In the genomic region with DNA sequence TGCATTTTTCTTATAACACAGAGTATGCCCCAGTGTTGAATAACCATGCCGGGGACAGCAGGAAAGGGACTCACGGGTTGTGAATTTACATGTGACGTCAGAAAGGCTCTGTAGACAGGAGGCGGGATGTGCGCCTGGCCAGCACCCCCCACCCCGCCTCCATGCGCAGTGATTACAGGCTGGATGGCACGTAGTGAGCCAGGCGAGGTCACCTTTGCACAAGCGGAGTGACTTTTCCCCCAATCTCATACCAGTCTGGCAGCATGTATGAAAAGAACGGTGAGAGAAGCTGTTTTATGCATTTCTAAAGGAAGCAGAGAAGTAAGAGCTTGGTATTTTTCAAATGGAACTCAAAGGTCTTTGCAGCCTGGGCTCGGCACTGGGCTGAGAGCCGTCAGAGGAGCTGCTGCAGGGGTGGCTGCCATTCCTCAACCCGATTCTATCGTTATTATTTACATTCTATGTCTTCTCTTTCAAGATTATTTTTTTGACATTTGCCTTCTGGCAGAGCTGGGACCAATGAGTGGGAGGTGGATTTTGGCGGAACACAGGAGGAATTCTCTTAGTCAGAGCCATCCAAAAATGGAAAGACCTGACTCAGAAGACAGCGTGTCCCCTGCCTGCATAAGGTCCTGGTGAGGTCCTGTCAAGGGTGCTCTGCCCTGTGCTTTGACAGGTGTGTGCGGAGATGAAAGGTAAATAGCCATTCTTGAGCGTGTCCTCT, we compare ENCODE assay signal across 8 cellular contexts.
DNase-seq lines count a peak whose midpoint lies in the region; ATAC-seq and TF ChIP-seq lines count a peak whose summit lies in the region.

No MANE protein-coding gene starts in this region.

- TF ChIP-seq POLR2A in suprapubic skin (IDR thresholded peaks at IDR 0.05) = no peak

- H3K9me3 ChIP-seq in suprapubic skin = no peaks in the 10 kb centered on the region

- peak; percentile 46 for DNase-seq in HS-27A (ENCODE audit: low read depth)
- DNase-seq in caudate nucleus (lab: John Stamatoyannopoulos, UW) = peak in 23 of 61 donors; percentile 1 to 77 (median 27)
- peak; percentile 94 for DNase-seq in left lobe of liver (ENCODE audit: low spot score)
- no peak for DNase-seq in suprapubic skin (ENCODE audit: low spot score in 2 of 2)
- DNase-seq in SKM-1 (lab: John Stamatoyannopoulos, UW; ENCODE audit: unreplicated experiment) = no peak

- WGBS in suprapubic skin = 38% methylated on average over 19 of the region's 19 CpGs

- H3K36me3 ChIP-seq in suprapubic skin = no peaks in the 10 kb centered on the region

- no peak overlapping the region for H3K4me3 ChIP-seq in suprapubic skin

- H3K4me1 ChIP-seq in suprapubic skin = peaks cover 32% of the 10 kb centered on the region

- ATAC-seq in left lobe of liver (peak; percentile 87), GM18867 (IDR thresholded peaks at IDR 0.05; ENCODE audit: unreplicated experiment) (no peak), GM21515 (IDR thresholded peaks at IDR 0.05; ENCODE audit: unreplicated experiment) (no peak), GM19324 (IDR thresholded peaks at IDR 0.05; ENCODE audit: low FRiP score, unreplicated experiment) (no peak)

- H3K27ac ChIP-seq in caudate nucleus (ENCODE audit: low read depth, low read length) (peak overlapping the region; percentile 60), suprapubic skin (peak overlapping the region; percentile 39)

- TF ChIP-seq CTCF in suprapubic skin (IDR thresholded peaks at IDR 0.05) = no peak

- peak; percentile 87 for TF ChIP-seq EP300 in suprapubic skin (IDR thresholded peaks at IDR 0.05)

- no peaks in the 10 kb centered on the region for H3K27me3 ChIP-seq in suprapubic skin

Comparison
In these comparisons a context has a peak if more than half of its experiments do, and no peak if none do; other contexts are left out.
1. DNase-seq: peak in HS-27A (single experiment) and left lobe of liver (single experiment); none in suprapubic skin (0 of 2) and SKM-1 (single experiment).